ENCODE assay signal across 27 cellular contexts in genomic region chr19:8089664-8090601, GRCh38. TPM values are rescaled to one million over a fixed set of nuclear protein-coding genes. Genes with fewer than 3 reads are reported as not detected.
"Had no signal": no experiment of that assay in that cellular context is flagged by ENCODE, and none has a peak within 500 bp of the region (broad histone marks: within the 10 kb centered on the region; RNA-seq: fewer than 3 reads in every experiment).

No MANE protein-coding gene starts in this region.

- H3K36me3 ChIP-seq: heart right ventricle, tibial nerve, uterus had no signal

- H3K4me1 ChIP-seq: heart right ventricle, psoas muscle, tibial nerve, uterus had no signal

- H3K27ac Mint-ChIP-seq: activated naive CD4-positive, alpha-beta T cell treated with anti-CD3 and anti-CD28 coated beads, Interleukin-2, amount 10 ng/mL, durations not matched to agents 7 days and 5 days; activated T-helper 2 cell treated with anti-CD3 and anti-CD28 coated beads, Interferon-gamma antibody, Interleukin-2, Interleukin-4, amounts not matched to agents 10 μg/mL and 5 μg/mL and 100 μg/mL, durations not matched to agents 14 hours and 24 hours and 36 hours; stimulated activated naive CD8-positive, alpha-beta T cell treated with anti-CD3 and anti-CD28 coated beads, Interleukin-15, Interleukin-2, amounts not matched to agents 100 ng/mL and 50 ng/mL, for 24 hours had no signal

- H3K27ac ChIP-seq: heart right ventricle, psoas muscle, tibial nerve, uterus had no signal

- ATAC-seq: activated T-cell treated with anti-CD3 and anti-CD28 coated beads, Interleukin-2, amount 50 U/mL, for 4 hours; left cardiac atrium; psoas muscle; right cardiac atrium had no signal

- H3K4me3 Mint-ChIP-seq: activated naive CD4-positive, alpha-beta T cell treated with anti-CD3 and anti-CD28 coated beads, Interleukin-2, amount 10 ng/mL, durations not matched to agents 7 days and 5 days; activated T-cell treated with anti-CD3 and anti-CD28 coated beads, Interleukin-2, amount 50 U/mL, for 4 hours; naive B cell; stimulated activated naive CD8-positive, alpha-beta T cell treated with anti-CD3 and anti-CD28 coated beads, Interleukin-15, Interleukin-2, amounts not matched to agents 100 ng/mL and 50 ng/mL, for 24 hours had no signal

- H3K36me3 Mint-ChIP-seq: activated naive CD4-positive, alpha-beta T cell treated with anti-CD3 and anti-CD28 coated beads, Interleukin-2, amount 10 ng/mL, durations not matched to agents 7 days and 5 days had no signal

- H3K4me3 ChIP-seq: heart right ventricle, psoas muscle, tibial nerve, uterus had no signal

- H3K27me3 Mint-ChIP-seq: activated naive CD4-positive, alpha-beta T cell treated with anti-CD3 and anti-CD28 coated beads, Interleukin-2, amount 10 ng/mL, durations not matched to agents 7 days and 5 days; naive B cell; stimulated activated naive CD8-positive, alpha-beta T cell treated with anti-CD3 and anti-CD28 coated beads, Interleukin-15, Interleukin-2, amounts not matched to agents 100 ng/mL and 50 ng/mL, for 24 hours had no signal

- H3K27me3 ChIP-seq: tibial nerve, uterus had no signal

- FAIRE-seq: bronchial epithelial cell, endometrium had no signal

- H3K4me1 Mint-ChIP-seq: activated naive CD4-positive, alpha-beta T cell treated with anti-CD3 and anti-CD28 coated beads, Interleukin-2, amount 10 ng/mL, durations not matched to agents 7 days and 5 days; naive B cell had no signal

- H3K9me3 Mint-ChIP-seq: stimulated activated naive CD8-positive, alpha-beta T cell treated with anti-CD3 and anti-CD28 coated beads, Interleukin-15, Interleukin-2, amounts not matched to agents 100 ng/mL and 50 ng/mL, for 24 hours had no signal

- DNase-seq: activated CD4-positive, alpha-beta T cell treated with anti-CD3 and anti-CD28 coated beads, Interleukin-2, amount 50 U/mL, for 48 hours; activated CD8-positive, alpha-beta memory T cell treated with anti-CD3 and anti-CD28 coated beads, Interleukin-2, amount 50 U/mL, for 48 hours; activated naive CD4-positive, alpha-beta T cell treated with anti-CD3 and anti-CD28 coated beads, Interleukin-2, amount 10 ng/mL, durations not matched to agents 7 days and 5 days; activated T-cell treated with anti-CD3 and anti-CD28 coated beads, Interleukin-2, amount 50 U/mL, for 4 hours; amygdala; heart right ventricle; left cardiac atrium; mesenchymal stem cell; naive B cell; psoas muscle; right cardiac atrium; stimulated activated CD4-positive, alpha-beta T cell treated with anti-CD3 and anti-CD28 coated beads, Interleukin-12 subunit alpha, Interleukin-12 subunit beta, amount 100 ng/mL, for 4 hours; stimulated activated CD4-positive, alpha-beta T cell treated with anti-CD3 and anti-CD28 coated beads, Interleukin-4, amount 100 ng/mL, for 4 hours; T-helper 9 cell; uterus had no signal

RNA-seq across cellular contexts. Expression of gene CCL25, which starts 37.4 kb away (rescaled TPM):
- total RNA-seq: activated CD8-positive, alpha-beta memory T cell treated with anti-CD3 and anti-CD28 coated beads for 36 hours; activated T-cell treated with anti-CD3 and anti-CD28 coated beads, Interleukin-2, amount 50 U/mL, for 4 hours; activated T-helper 2 cell treated with anti-CD3 and anti-CD28 coated beads, Interferon-gamma antibody, Interleukin-2, Interleukin-4, amounts not matched to agents 10 μg/mL and 5 μg/mL and 100 μg/mL, durations not matched to agents 14 hours and 24 hours and 36 hours; bronchial epithelial cell; chondrocyte; epithelial cell of proximal tubule; fibroblast of villous mesenchyme; heart right ventricle; left cardiac atrium; mucosa of gallbladder; osteocyte; psoas muscle; right cardiac atrium; skeletal muscle tissue; tibial nerve; uterus had no signal
- polyA plus RNA-seq: heart right ventricle, right cardiac atrium had no signal

RNA-seq across cellular contexts. Expression of gene FBN3, which starts 59.5 kb away (rescaled TPM):
- total RNA-seq: activated CD8-positive, alpha-beta memory T cell treated with anti-CD3 and anti-CD28 coated beads for 36 hours; activated T-helper 2 cell treated with anti-CD3 and anti-CD28 coated beads, Interferon-gamma antibody, Interleukin-2, Interleukin-4, amounts not matched to agents 10 μg/mL and 5 μg/mL and 100 μg/mL, durations not matched to agents 14 hours and 24 hours and 36 hours; bronchial epithelial cell; fibroblast of villous mesenchyme; left cardiac atrium; right cardiac atrium had no signal
- polyA plus RNA-seq: heart right ventricle, right cardiac atrium had no signal
